In the genomic region with DNA sequence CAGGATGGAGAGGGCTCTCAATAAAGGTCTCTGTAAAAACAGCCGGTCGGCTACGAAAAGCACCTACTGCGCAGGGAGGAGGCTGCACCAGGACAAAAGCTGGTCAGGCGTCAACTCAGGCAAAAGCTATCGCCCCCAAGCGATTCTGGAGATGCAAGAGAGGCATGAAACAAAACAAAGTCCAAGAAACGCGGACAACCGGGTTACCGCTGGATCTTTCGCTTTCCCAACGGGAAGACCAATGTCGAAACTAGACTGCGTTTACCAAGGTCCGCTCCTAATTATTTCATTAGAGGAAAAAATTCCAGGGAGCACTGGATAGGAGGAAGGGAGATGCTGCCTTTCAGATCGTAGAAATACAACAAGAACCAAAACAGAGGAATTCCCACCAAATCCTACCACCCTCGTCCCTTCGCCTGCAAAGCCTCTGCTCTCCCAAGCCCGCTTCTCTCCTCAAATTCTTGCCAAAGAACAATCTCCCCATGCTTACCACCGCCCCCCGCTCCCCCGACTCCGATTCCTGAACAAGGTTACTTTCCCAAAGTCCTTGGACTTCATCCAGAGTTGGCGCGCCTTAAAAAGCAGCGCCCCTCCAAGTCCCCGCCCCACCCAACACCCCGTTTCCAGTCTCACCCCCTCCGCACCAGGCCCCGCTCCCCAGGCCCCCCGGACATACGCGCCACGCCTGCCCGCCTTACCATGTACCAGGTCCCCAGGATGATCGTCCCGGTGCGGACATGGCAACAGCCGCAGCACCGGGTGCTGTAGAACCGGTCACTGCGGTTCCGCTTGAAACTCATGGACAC, we compare ENCODE assay signal across 8 cellular contexts. TPM values are rescaled to one million over a fixed set of nuclear protein-coding genes. Genes with fewer than 3 reads are reported as not detected.
DNase-seq lines count a peak whose midpoint lies in the region; TF ChIP-seq lines count a peak whose summit lies in the region.

No MANE protein-coding gene starts in this region.

- H3K36me3 ChIP-seq in esophagus (ENCODE audit: control insufficient read depth in 2 of 2, insufficient read depth in 2 of 2, low read length in 1 of 2), result no peaks in the 10 kb centered on the region
- H3K36me3 ChIP-seq in tibial artery, result no peaks in the 10 kb centered on the region

- TF ChIP-seq CTCF in HFFc6 (IDR thresholded peaks at IDR 0.05) (peak; percentile 27), tibial artery (IDR thresholded peaks at IDR 0.05) (peak in 1 of 2 experiments; percentile 4)

- H3K4me1 ChIP-seq in esophagus (ENCODE audit: control insufficient read depth in 2 of 2, insufficient read depth in 2 of 2, low read length in 1 of 2), result no peaks in the 10 kb centered on the region
- H3K4me1 ChIP-seq in tibial artery, result peaks cover 0 to 43% (median 27%) of the 10 kb centered on the region in 4 donors

- H3K27me3 ChIP-seq in esophagus (ENCODE audit: control insufficient read depth in 1 of 2, insufficient read depth in 2 of 2, low read length in 2 of 2) (no peaks in the 10 kb centered on the region), tibial artery (no peaks in the 10 kb centered on the region)

- H3K4me3 ChIP-seq in esophagus (ENCODE audit: low read depth in 1 of 2, low read length in 2 of 2), result peak overlapping the region; percentile 80 to 84
- H3K4me3 ChIP-seq in tibial artery, result peak overlapping the region; percentile 94 to 97

- H3K4me1 Mint-ChIP-seq in HFFc6 (ENCODE audit: low read depth), result peaks cover 31% of the 10 kb centered on the region

- intact Hi-C loops in tibial artery (cut with DNase I; ENCODE audit: low total_unique reads), result no loop called here

- peaks cover 8% of the 10 kb centered on the region; the same call in 1 of the 2 replicates for H3K36me3 Mint-ChIP-seq in HFFc6 (ENCODE audit: low read depth)

- no peaks in the 10 kb centered on the region for H3K9me3 ChIP-seq in esophagus (ENCODE audit: control insufficient read depth in 2 of 2, insufficient read depth in 1 of 2, low read depth in 1 of 2, low read length in 1 of 2)
- H3K9me3 ChIP-seq in tibial artery, result no peaks in the 10 kb centered on the region

- H3K27ac ChIP-seq in esophagus (ENCODE audit: low read depth in 2 of 2, low read length in 1 of 2) (peak overlapping the region; percentile 90 to 99), tibial artery (peak overlapping the region; percentile 96 to 98)

- WGBS in esophagus, 2 donors, result 1% methylated on average over 44 of the region's 44 CpGs

- H3K9me3 Mint-ChIP-seq in HFFc6, result no peaks in the 10 kb centered on the region

- DNase-seq in stimulated activated CD4-positive, alpha-beta T cell treated with anti-CD3 and anti-CD28 coated beads, Interleukin-2, amount 100 ng/mL, for 24 hours, result peak; percentile 15 to 35
- DNase-seq in stimulated activated CD4-positive, alpha-beta T cell treated with anti-CD3 and anti-CD28 coated beads, Interleukin-1b, Interleukin-23, amount 100 ng/mL, for 48 hours, result no peak
- peak; percentile 71 for DNase-seq in HFFc6
- peak; percentile 76 for DNase-seq in NAMALWA (ENCODE audit: low spot score)
- DNase-seq in activated CD4-positive, CD25-positive, alpha-beta regulatory T cell treated with anti-CD3 and anti-CD28 coated beads, Interleukin-2, amount 50 U/mL, for 72 hours, result peak; percentile 39
- DNase-seq in middle frontal gyrus (ENCODE audit: extremely low spot score, low spot score), result peak; percentile 23
- DNase-seq in tibial artery, result peak; percentile 48 to 77

- H3K27ac Mint-ChIP-seq in HFFc6, result no peak overlapping the region

- peaks cover 2% of the 10 kb centered on the region; the same call in 1 of the 2 replicates for H3K27me3 Mint-ChIP-seq in HFFc6 (ENCODE audit: insufficient read depth)

- H3K4me3 Mint-ChIP-seq in HFFc6, result no peak overlapping the region

RNA-seq across cellular contexts. Expression of a gene that starts 0.5 kb away (rescaled TPM):
- 100 to 1,000 TPM; 218 to 254 (median 240) TPM for total RNA-seq in HFFc6 (2021; fragmentation: NEBNext Ultra II Directional; extraction: Animal tissue kit (Norgen Biotek cat#: 25700))
- 100 to 1,000 TPM in 1 of 2 donors, 10 to 100 TPM in 1; 57.7 to 148 TPM for polyA plus RNA-seq in esophagus

RNA-seq across cellular contexts. Expression of a gene that starts 38.4 kb away (rescaled TPM):
- total RNA-seq in HFFc6 (2021; fragmentation: NEBNext Ultra II Directional; extraction: Animal tissue kit (Norgen Biotek cat#: 25700)), result 1 to 10 TPM in 5 of 6 experiments, under 1 TPM in 1; 0.69 to 1.5 (median 1.2) TPM
- under 1 TPM; 0.14 to 0.42 TPM for polyA plus RNA-seq in esophagus
